ENCODE assay signal across 9 cellular contexts in the genomic region with DNA sequence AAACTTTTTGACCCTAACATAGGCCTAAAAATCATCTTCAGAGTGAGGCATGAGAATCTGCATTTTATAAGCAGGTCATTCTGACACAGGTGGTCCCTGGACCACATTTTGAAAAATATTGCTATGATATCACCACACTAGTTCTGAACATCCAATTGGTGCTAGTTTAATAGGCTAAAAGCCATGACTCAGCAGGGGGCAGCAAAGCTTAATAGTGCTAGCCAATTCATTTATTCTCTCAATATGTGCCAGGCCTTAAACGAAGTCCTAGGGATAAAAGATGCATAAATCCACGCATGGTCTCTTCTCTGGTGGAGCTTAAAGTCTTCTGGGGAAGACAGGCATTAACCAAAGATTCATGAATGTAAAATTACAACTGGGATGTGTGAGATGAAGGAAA. TPM values are rescaled to one million over a fixed set of nuclear protein-coding genes. Genes with fewer than 3 reads are reported as not detected.
DNase-seq lines count a peak whose midpoint lies in the region; ATAC-seq and TF ChIP-seq lines count a peak whose summit lies in the region.
"Had no signal": no experiment of that assay in that cellular context is flagged by ENCODE, and none has a peak within 500 bp of the region (broad histone marks: within the 10 kb centered on the region; RNA-seq: fewer than 3 reads in every experiment).

No MANE protein-coding gene starts in this region.

- POLR2A ChIA-PET in Caco-2 (lab: Charles Lee): no interaction called here
- POLR2A ChIA-PET in activated CD8-positive, alpha-beta T cell treated with anti-CD3 and anti-CD28 coated beads for 36 hours (lab: Charles Lee): interaction anchor here (1.2 kb wide), 1 partner anchor 10 kb away, joined by 5 read pairs; the partner anchor contains the start of gene SLC25A28

- TF ChIP-seq CTCF in Caco-2 (IDR thresholded peaks at IDR 0.05; ENCODE audit: insufficient read depth in 1 of 2, low read depth in 1 of 2, low read length in 1 of 2, severe bottlenecking in 1 of 2, unreplicated experiment in 1 of 2) (peak; percentile 72 to 80), HL-60 (IDR thresholded peaks at IDR 0.05; ENCODE audit: insufficient read depth, low read length) (peak; percentile 45), left lung (IDR thresholded peaks at IDR 0.05) (no peak)
- TF ChIP-seq CTCF in activated CD8-positive, alpha-beta T cell treated with anti-CD3 and anti-CD28 coated beads for 36 hours (IDR thresholded peaks at IDR 0.05): peak; percentile 13

- no peak overlapping the region for H3K27ac Mint-ChIP-seq in Caco-2 (ENCODE audit: unreplicated experiment)
- no peak overlapping the region for H3K27ac Mint-ChIP-seq in activated CD8-positive, alpha-beta T cell treated with anti-CD3 and anti-CD28 coated beads for 36 hours

- intact Hi-C loops in Caco-2 (cut with micrococcal nuclease; ENCODE audit: unreplicated experiment): loop anchor here (1.0 kb wide), 4 partner anchors 29 to 81 kb away; partner anchors contain the start of gene ENTPD7
- intact Hi-C loops in activated CD8-positive, alpha-beta T cell treated with anti-CD3 and anti-CD28 coated beads for 36 hours (cut with micrococcal nuclease): no loop called here
- intact Hi-C loops in left lung (cut with DNase I): loop anchor here in 1 of 2 donors (10.0 kb wide), 1 partner anchor 84 kb away; no protein-coding TSS in a partner anchor

- H3K36me3 Mint-ChIP-seq in Caco-2 (ENCODE audit: insufficient read depth, unreplicated experiment): no peaks in the 10 kb centered on the region
- no peaks in the 10 kb centered on the region for H3K36me3 Mint-ChIP-seq in activated CD8-positive, alpha-beta T cell treated with anti-CD3 and anti-CD28 coated beads for 36 hours (ENCODE audit: low read depth)

- H3K9me3 ChIP-seq in Caco-2 (no peaks in the 10 kb centered on the region), left lung (no peaks in the 10 kb centered on the region)

- H3K4me3 ChIP-seq in Caco-2 (ENCODE audit: low read depth, low read length): no peak overlapping the region
- no peak overlapping the region for H3K4me3 ChIP-seq in HL-60 (replicated peaks; ENCODE audit: insufficient read depth, low read length)
- H3K4me3 ChIP-seq in left lung: no peak overlapping the region

- H3K4me1 Mint-ChIP-seq in Caco-2 (ENCODE audit: low read depth, unreplicated experiment): peaks cover 8% of the 10 kb centered on the region
- no peaks in the 10 kb centered on the region for H3K4me1 Mint-ChIP-seq in activated CD8-positive, alpha-beta T cell treated with anti-CD3 and anti-CD28 coated beads for 36 hours (ENCODE audit: low read depth)

- no peaks in the 10 kb centered on the region for H3K27me3 ChIP-seq in Caco-2 (replicated peaks; ENCODE audit: control insufficient read depth, insufficient read depth, low read length)
- H3K27me3 ChIP-seq in HL-60 (ENCODE audit: insufficient read depth, poor library complexity, severe bottlenecking): no peaks in the 10 kb centered on the region
- no peaks in the 10 kb centered on the region for H3K27me3 ChIP-seq in left lung

- no peaks in the 10 kb centered on the region for H3K9me3 Mint-ChIP-seq in Caco-2 (ENCODE audit: unreplicated experiment)
- no peaks in the 10 kb centered on the region for H3K9me3 Mint-ChIP-seq in activated CD8-positive, alpha-beta T cell treated with anti-CD3 and anti-CD28 coated beads for 36 hours

- no TSS peak for BruUV-seq in Caco-2 (replicated peaks; lab: Mats Ljungman, UMichigan)

- peak overlapping the region; percentile 52 for H3K27ac ChIP-seq in HL-60 (replicated peaks)
- H3K27ac ChIP-seq in left lung: no peak overlapping the region

- no peaks in the 10 kb centered on the region for H3K36me3 ChIP-seq in Caco-2 (ENCODE audit: control insufficient read depth, insufficient read depth, low read length)
- no peaks in the 10 kb centered on the region for H3K36me3 ChIP-seq in left lung

- no peaks in the 10 kb centered on the region for H3K27me3 Mint-ChIP-seq in Caco-2 (ENCODE audit: insufficient read depth, unreplicated experiment)
- H3K27me3 Mint-ChIP-seq in activated CD8-positive, alpha-beta T cell treated with anti-CD3 and anti-CD28 coated beads for 36 hours: peaks cover 13% of the 10 kb centered on the region

- H3K4me1 ChIP-seq in Caco-2 (peaks cover 3% of the 10 kb centered on the region; the same call in 1 of the 2 replicates), left lung (no peaks in the 10 kb centered on the region)

- peak; percentile 58 to 74 for DNase-seq in Caco-2
- DNase-seq in HL-60 (ENCODE audit: low read depth in 1 of 2, low spot score in 1 of 2): peak in 1 of 2 experiments; percentile 80
- peak; percentile 50 for DNase-seq in activated CD8-positive, alpha-beta T cell treated with anti-CD3 and anti-CD28 coated beads for 36 hours
- DNase-seq in left lung: no peak
- no peak for DNase-seq in stimulated activated CD4-positive, alpha-beta T cell treated with anti-CD3 and anti-CD28 coated beads, Interleukin-4, amount 100 ng/mL, for 4 hours
- no peak for DNase-seq in stimulated activated CD4-positive, alpha-beta T cell treated with anti-CD3 and anti-CD28 coated beads, Interleukin-4, amount 100 ng/mL, for 24 hours
- DNase-seq in T-helper 1 cell: no peak
- DNase-seq: T1000 had no signal

- no peak overlapping the region for H3K4me3 Mint-ChIP-seq in Caco-2 (ENCODE audit: unreplicated experiment)
- H3K4me3 Mint-ChIP-seq in activated CD8-positive, alpha-beta T cell treated with anti-CD3 and anti-CD28 coated beads for 36 hours: no peak overlapping the region

- ATAC-seq in activated CD8-positive, alpha-beta T cell treated with anti-CD3 and anti-CD28 coated beads for 36 hours: no peak
- peak; percentile 64 for ATAC-seq in left lung
- ATAC-seq in GM21576 (IDR thresholded peaks at IDR 0.05; ENCODE audit: unreplicated experiment): no peak

- CTCF ChIA-PET in Caco-2 (lab: Charles Lee): interaction anchor here (0.5 to 2.0 kb wide), 10 partner anchors 9 to 170 kb away, joined by 3 to 12 read pairs (median 4); partner anchors contain the start of gene ENTPD7
- CTCF ChIA-PET in activated CD8-positive, alpha-beta T cell treated with anti-CD3 and anti-CD28 coated beads for 36 hours (lab: Charles Lee): interaction anchor here (1.0 to 3.7 kb wide), 3 partner anchors 8 to 81 kb away, joined by 3 to 15 read pairs (median 3); no protein-coding TSS in a partner anchor

RNA-seq across cellular contexts. Expression of gene SLC25A28, which starts 10.2 kb away (rescaled TPM):
- 33.8 and 36.7 TPM in 2 replicates for total RNA-seq in Caco-2 (2022)
- 10 to 100 TPM; 43.6 to 44.7 TPM for total RNA-seq in activated CD8-positive, alpha-beta T cell treated with anti-CD3 and anti-CD28 coated beads for 36 hours
- total RNA-seq in left lung: 10 to 100 TPM; 32.5 to 55.8 TPM

RNA-seq across cellular contexts. Expression of gene ENTPD7, which starts 28.9 kb away (rescaled TPM):
- total RNA-seq in Caco-2 (2022) (35.5 and 36.0 TPM in 2 replicates), left lung (10 to 100 TPM; 16.6 to 17.1 TPM)
- 1 to 10 TPM; 1.9 to 2.2 TPM for total RNA-seq in activated CD8-positive, alpha-beta T cell treated with anti-CD3 and anti-CD28 coated beads for 36 hours

Comparison
In these comparisons a context has a peak if more than half of its experiments do, and no peak if none do; other contexts are left out.
1. DNase-seq: peak in Caco-2 (2 of 2) and activated CD8-positive, alpha-beta T cell treated with anti-CD3 and anti-CD28 coated beads for 36 hours (single experiment); none in left lung (0 of 2), stimulated activated CD4-positive, alpha-beta T cell treated with anti-CD3 and anti-CD28 coated beads, Interleukin-4, amount 100 ng/mL, for 4 hours (0 of 2), stimulated activated CD4-positive, alpha-beta T cell treated with anti-CD3 and anti-CD28 coated beads, Interleukin-4, amount 100 ng/mL, for 24 hours (single experiment) and T-helper 1 cell (0 of 5).
2. CTCF ChIP-seq: peak in Caco-2 (2 of 2), HL-60 (single experiment) and activated CD8-positive, alpha-beta T cell treated with anti-CD3 and anti-CD28 coated beads for 36 hours (single experiment); none in left lung (0 of 2).
3. RNA of gene ENTPD7, which starts 28.9 kb away (total RNA-seq): 35.5 to 36.0 TPM in Caco-2 and 16.6 to 17.1 TPM in left lung; 1.9 to 2.2 TPM in activated CD8-positive, alpha-beta T cell treated with anti-CD3 and anti-CD28 coated beads for 36 hours; every median in the first group is over 4 times any median in the second.